In the genomic region with DNA sequence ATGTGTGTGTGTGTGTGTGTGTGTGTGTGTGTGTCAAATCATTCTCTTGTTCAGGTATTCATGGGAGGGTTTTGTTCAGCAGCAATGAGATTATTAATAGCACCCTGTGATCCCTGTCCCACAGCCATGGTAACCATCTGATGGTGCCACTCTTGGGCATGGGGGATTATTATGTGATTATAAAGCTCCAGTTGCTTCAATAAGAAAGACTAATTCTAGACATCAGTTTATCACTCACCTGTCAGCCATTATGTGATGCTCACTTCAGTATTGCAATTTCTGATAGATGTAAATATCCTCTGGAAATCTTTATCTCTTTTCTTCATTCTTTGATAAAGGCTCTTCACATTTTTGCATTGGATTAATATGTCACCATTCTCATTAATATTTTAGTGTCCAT, we compare ENCODE assay signal across 5 cellular contexts.
"Had no signal": no experiment of that assay in that cellular context is flagged by ENCODE, and none has a peak within 500 bp of the region (broad histone marks: within the 10 kb centered on the region; RNA-seq: fewer than 3 reads in every experiment).

No MANE protein-coding gene starts in this region.

- H3K4me3 ChIP-seq: K562 had no signal

- DNase-seq: IMR-90, KBM-7, KG1 had no signal

- H3K27ac ChIP-seq: HL-60 had no signal
